8 cellular contexts compared by ENCODE assay signal in the genomic region with DNA sequence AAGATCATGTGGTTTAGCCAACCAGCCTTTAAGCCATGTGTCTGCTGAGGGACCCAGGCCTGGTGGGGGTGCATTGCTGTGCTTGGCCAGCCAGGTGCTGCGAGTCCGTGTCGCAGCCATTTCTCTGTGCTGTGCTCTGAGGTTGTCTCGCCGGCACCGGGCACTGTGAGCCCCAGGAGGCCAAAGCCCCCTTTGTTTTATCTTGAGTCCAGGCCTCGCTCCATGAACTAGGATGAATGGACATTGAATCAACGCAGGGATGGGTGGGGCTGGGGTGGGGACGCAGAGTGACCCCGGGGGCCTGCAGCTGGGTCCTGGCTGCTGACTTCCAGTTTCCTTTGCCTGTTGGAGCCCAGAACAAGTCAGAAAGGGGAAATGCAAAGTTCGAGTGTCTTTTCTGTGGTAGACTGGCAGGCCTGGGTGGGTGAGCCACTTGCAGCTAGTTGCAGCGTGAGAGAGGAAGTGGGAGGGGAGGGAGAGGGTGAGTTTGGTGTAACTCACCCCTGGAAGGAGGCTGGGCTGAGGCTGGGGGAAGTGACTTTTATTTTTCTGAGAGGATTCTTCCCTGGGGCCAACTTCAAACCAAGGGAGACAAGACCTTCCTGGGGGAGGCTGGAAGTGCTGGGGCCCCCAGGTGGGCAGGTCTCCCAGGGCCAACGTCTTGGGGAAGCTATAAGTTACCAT.
DNase-seq lines count a peak whose midpoint lies in the region; ATAC-seq, FAIRE-seq and TF ChIP-seq lines count a peak whose summit lies in the region.

No MANE protein-coding gene starts in this region.

- peak; percentile 36 for ATAC-seq in GM18520 (IDR thresholded peaks at IDR 0.05; ENCODE audit: unreplicated experiment)
- peak; percentile 55 for ATAC-seq in HG02981 (IDR thresholded peaks at IDR 0.05; ENCODE audit: unreplicated experiment)
- ATAC-seq in HG03025 (IDR thresholded peaks at IDR 0.05; ENCODE audit: low FRiP score, unreplicated experiment), result no peak

- TF ChIP-seq POLR2A in Raji (IDR thresholded peaks at IDR 0.05; ENCODE audit: insufficient read depth, low read depth, low read length), result peak; percentile 34; the same call in 1 of the 2 replicates

- peak; percentile 27 to 40 for DNase-seq in hippocampal formation (lab: John Stamatoyannopoulos, UW)
- peak; percentile 60 to 84 for DNase-seq in stimulated activated CD4-positive, alpha-beta T cell treated with anti-CD3 and anti-CD28 coated beads, Interleukin-4, amount 100 ng/mL, for 4 hours
- no peak for DNase-seq in RCC 7860 (ENCODE audit: low spot score)

- H3K27ac Mint-ChIP-seq in activated naive CD4-positive, alpha-beta T cell treated with anti-CD3 and anti-CD28 coated beads, Interleukin-2, amount 50 U/mL, for 24 hours, result peak overlapping the region; percentile 99

- H3K27me3 Mint-ChIP-seq in activated naive CD4-positive, alpha-beta T cell treated with anti-CD3 and anti-CD28 coated beads, Interleukin-2, amount 50 U/mL, for 24 hours, result no peaks in the 10 kb centered on the region

- H3K9me3 Mint-ChIP-seq in activated naive CD4-positive, alpha-beta T cell treated with anti-CD3 and anti-CD28 coated beads, Interleukin-2, amount 50 U/mL, for 24 hours, result no peaks in the 10 kb centered on the region

- H3K4me3 Mint-ChIP-seq in activated naive CD4-positive, alpha-beta T cell treated with anti-CD3 and anti-CD28 coated beads, Interleukin-2, amount 50 U/mL, for 24 hours, result peak overlapping the region; percentile 70

- peaks cover 81% of the 10 kb centered on the region for H3K4me1 Mint-ChIP-seq in activated naive CD4-positive, alpha-beta T cell treated with anti-CD3 and anti-CD28 coated beads, Interleukin-2, amount 50 U/mL, for 24 hours

- peaks cover 20% of the 10 kb centered on the region for H3K36me3 Mint-ChIP-seq in activated naive CD4-positive, alpha-beta T cell treated with anti-CD3 and anti-CD28 coated beads, Interleukin-2, amount 50 U/mL, for 24 hours

- no peak for FAIRE-seq in RCC 7860 (lab: Jason Lieb, UNC)
